13 cellular contexts compared by ENCODE assay signal in the genomic region with DNA sequence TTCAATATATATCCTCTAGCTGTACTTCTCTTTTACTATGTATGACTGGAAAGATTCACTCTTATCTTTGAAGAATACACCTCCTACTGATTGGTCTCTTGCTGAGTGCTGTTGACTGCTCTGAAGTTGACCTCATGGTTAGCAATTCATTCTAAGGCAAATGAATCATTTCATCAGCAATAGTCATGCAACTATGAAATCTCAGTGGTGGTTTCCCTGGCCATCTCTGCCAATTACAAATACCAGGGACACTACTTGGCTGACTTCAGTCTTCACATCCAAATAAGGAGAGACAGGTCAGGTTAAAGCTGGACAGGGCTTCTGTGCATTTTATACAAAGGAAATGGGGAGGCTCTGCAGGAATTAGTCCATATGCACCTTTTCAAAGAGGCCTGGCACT.
DNase-seq lines count a peak whose midpoint lies in the region; ATAC-seq, FAIRE-seq and TF ChIP-seq lines count a peak whose summit lies in the region.
"Had no signal": no experiment of that assay in that cellular context is flagged by ENCODE, and none has a peak within 500 bp of the region (broad histone marks: within the 10 kb centered on the region; RNA-seq: fewer than 3 reads in every experiment).

No MANE protein-coding gene starts in this region.

- H2BK120ac ChIP-seq in neuronal stem cell (ENCODE audit: low read depth, low read length) = no peak overlapping the region

- H2BK5ac ChIP-seq in neuronal stem cell (ENCODE audit: low read length) = no peak overlapping the region

- dilution Hi-C loops in endothelial cell of umbilical vein (cut with MboI; ENCODE audit: extremely low pct_ligation_motif_present, low sequenced_read_pairs) = no loop called here

- no peaks in the 10 kb centered on the region for H3K79me2 ChIP-seq in endothelial cell of umbilical vein (ENCODE audit: control insufficient read depth, insufficient read depth, low read length)

- H3K4me3 ChIP-seq in NT2/D1 (ENCODE audit: insufficient read length, low read depth) (no peak overlapping the region), endothelial cell of umbilical vein (replicated peaks in 1 of 3; ENCODE audit: insufficient read depth in 1 of 3, low read depth in 1 of 3, low read length in 3 of 3) (no peak overlapping the region), neuronal stem cell (ENCODE audit: low read length in 2 of 2) (no peak overlapping the region), body of pancreas (no peak overlapping the region)
- H3K4me3 ChIP-seq: skin epidermis had no signal

- H4K20me1 ChIP-seq in endothelial cell of umbilical vein (replicated peaks; ENCODE audit: control insufficient read depth, extremely low read depth, insufficient read depth, low read length) = no peaks in the 10 kb centered on the region

- H3K9ac ChIP-seq in NT2/D1 (ENCODE audit: insufficient read length, low read depth) (no peak overlapping the region), endothelial cell of umbilical vein (replicated peaks; ENCODE audit: extremely low read depth, insufficient read depth, low read length) (no peak overlapping the region), neuronal stem cell (ENCODE audit: low read depth, low read length, poor library complexity) (no peak overlapping the region)

- no TSS peak for BruUV-seq in endothelial cell of umbilical vein (replicated peaks; lab: Mats Ljungman, UMichigan)

- no peak overlapping the region for H3K4ac ChIP-seq in neuronal stem cell (ENCODE audit: low read length)

- TF ChIP-seq POLR2A in endothelial cell of umbilical vein (IDR thresholded peaks at IDR 0.05; ENCODE audit: low read depth, low read length) = no peak
- TF ChIP-seq POLR2A in body of pancreas (IDR thresholded peaks at IDR 0.05) = no peak

- H3K36me3 ChIP-seq in NT2/D1 (ENCODE audit: insufficient read depth, insufficient read length, low read length) (no peaks in the 10 kb centered on the region), endothelial cell of umbilical vein (ENCODE audit: control insufficient read depth in 2 of 2, extremely low read depth in 1 of 2, insufficient read depth in 2 of 2, low read length in 2 of 2) (no peaks in the 10 kb centered on the region), neuronal stem cell (replicated peaks in 1 of 2; ENCODE audit: control insufficient read depth in 2 of 2, insufficient read depth in 2 of 2, low read length in 2 of 2) (no peaks in the 10 kb centered on the region), body of pancreas (replicated peaks in 1 of 2; ENCODE audit: insufficient read depth in 1 of 2, low read depth in 2 of 2) (no peaks in the 10 kb centered on the region)

- intact Hi-C loops in endothelial cell of umbilical vein (cut with micrococcal nuclease) (no loop called here), body of pancreas (cut with DNase I) (no loop called here)

- H3K9me1 ChIP-seq in endothelial cell of umbilical vein (replicated peaks; ENCODE audit: control insufficient read depth, extremely low read depth, insufficient read depth, low read length) = no peaks in the 10 kb centered on the region

- no peak overlapping the region for H4K91ac ChIP-seq in neuronal stem cell (ENCODE audit: low read depth, low read length, poor library complexity)

- H3K27ac ChIP-seq in endothelial cell of umbilical vein (ENCODE audit: insufficient read depth, low read depth, low read length) (no peak overlapping the region), neuronal stem cell (replicated peaks; ENCODE audit: low read length) (no peak overlapping the region), body of pancreas (no peak overlapping the region)

- no peak overlapping the region for H4K8ac ChIP-seq in neuronal stem cell (ENCODE audit: low read depth, low read length)

- POLR2A ChIA-PET in endothelial cell of umbilical vein (lab: Charles Lee) = no interaction called here

- no peak for FAIRE-seq in endothelial cell of umbilical vein (lab: Jason Lieb, UNC)
- FAIRE-seq: G401.6 had no signal

- H3K27me3 ChIP-seq in NT2/D1 (ENCODE audit: insufficient read depth, insufficient read length) (no peaks in the 10 kb centered on the region), endothelial cell of umbilical vein (ENCODE audit: control insufficient read depth in 2 of 2, insufficient read depth in 2 of 2, low read length in 2 of 2) (no peaks in the 10 kb centered on the region), neuronal stem cell (ENCODE audit: control insufficient read depth in 3 of 3, insufficient read depth in 3 of 3, low read depth in 1 of 3, low read length in 3 of 3) (no peaks in the 10 kb centered on the region), body of pancreas (no peaks in the 10 kb centered on the region)

- no peaks in the 10 kb centered on the region for H3K4me1 ChIP-seq in NT2/D1 (ENCODE audit: insufficient read depth, insufficient read length)
- peaks cover 20% of the 10 kb centered on the region for H3K4me1 ChIP-seq in endothelial cell of umbilical vein (ENCODE audit: control insufficient read depth, extremely low read depth, insufficient read depth, low read length)
- peaks cover 0 to 5% of the 10 kb centered on the region in 2 donors for H3K4me1 ChIP-seq in neuronal stem cell (ENCODE audit: control insufficient read depth in 2 of 2, insufficient read depth in 1 of 2, low read depth in 1 of 2, low read length in 2 of 2)
- H3K4me1 ChIP-seq in body of pancreas = no peaks in the 10 kb centered on the region

- H3K9me3 ChIP-seq in NT2/D1 (ENCODE audit: insufficient read depth, low read length) (peaks cover 6% of the 10 kb centered on the region; the same call in 1 of the 2 replicates), endothelial cell of umbilical vein (replicated peaks; ENCODE audit: control insufficient read depth, insufficient read depth, low read length) (no peaks in the 10 kb centered on the region), neuronal stem cell (replicated peaks in 1 of 2; ENCODE audit: control insufficient read depth in 2 of 2, insufficient read depth in 1 of 2, low read depth in 1 of 2, low read length in 2 of 2) (peaks cover 0 to 3% of the 10 kb centered on the region in 2 donors), body of pancreas (no peaks in the 10 kb centered on the region)

- no peak overlapping the region for H2AFZ ChIP-seq in endothelial cell of umbilical vein (ENCODE audit: low read depth, low read length)
- H2AFZ ChIP-seq in neuronal stem cell (ENCODE audit: low read length) = peak overlapping the region; percentile 59

- CTCF ChIA-PET in endothelial cell of umbilical vein (lab: Charles Lee) = interaction anchor here (1.4 to 3.2 kb wide), 3 partner anchors 37 to 591 kb away, joined by 3 to 11 read pairs (median 6); no protein-coding TSS in a partner anchor

- H3K23ac ChIP-seq in neuronal stem cell (ENCODE audit: low read depth, low read length, poor library complexity) = no peak overlapping the region

- H3K79me1 ChIP-seq in neuronal stem cell (ENCODE audit: low read depth, low read length) = no peaks in the 10 kb centered on the region

- TF ChIP-seq CTCF in endothelial cell of umbilical vein (IDR thresholded peaks at IDR 0.05; ENCODE audit: extremely low read depth in 1 of 2, insufficient read depth in 1 of 2, low read depth in 1 of 2, low read length in 2 of 2) (no peak), body of pancreas (IDR thresholded peaks at IDR 0.05) (no peak)

- H3K4me2 ChIP-seq in endothelial cell of umbilical vein (ENCODE audit: insufficient read depth, low read length) = no peak overlapping the region
- H3K4me2 ChIP-seq in neuronal stem cell (ENCODE audit: insufficient read depth, low read length, poor library complexity, severe bottlenecking) = no peak overlapping the region

- no peak overlapping the region for H2BK15ac ChIP-seq in neuronal stem cell (ENCODE audit: low read length)

- no peak overlapping the region for H2BK12ac ChIP-seq in neuronal stem cell (ENCODE audit: low read length)

- ATAC-seq in body of pancreas = no peak
- ATAC-seq in HG03565 (IDR thresholded peaks at IDR 0.05; ENCODE audit: unreplicated experiment) = no peak
- ATAC-seq: activated CD8-positive, alpha-beta T cell treated with anti-CD3 and anti-CD28 coated beads, Interleukin-2, amount 10 ng/mL, durations not matched to agents 7 days and 5 days; left lobe of liver had no signal

- H2AK5ac ChIP-seq in neuronal stem cell (ENCODE audit: low read depth, low read length) = no peak overlapping the region

- no peak overlapping the region for H3K14ac ChIP-seq in neuronal stem cell (ENCODE audit: low read length)

- H3K18ac ChIP-seq in neuronal stem cell (ENCODE audit: low read length) = no peak overlapping the region

- peak; percentile 95 for DNase-seq in GM04504 (ENCODE audit: low read depth)
- peak; percentile 15 for DNase-seq in NT2/D1 (ENCODE audit: low read depth, low spot score)
- peak; percentile 69 for DNase-seq in endothelial cell of umbilical vein (ENCODE audit: low read depth, low spot score)
- no peak for DNase-seq in neuronal stem cell (ENCODE audit: low spot score)
- DNase-seq in activated effector memory CD4-positive, alpha-beta T cell treated with anti-CD3 and anti-CD28 coated beads, Interleukin-2, amount 50 U/mL, for 16 hours = no peak
- no peak for DNase-seq in body of pancreas
- no peak for DNase-seq in NCI-H1436 treated with DMSO at 0.1 percent for 48 hours (lab: John Stamatoyannopoulos, UW)
- DNase-seq: activated CD8-positive, alpha-beta T cell treated with anti-CD3 and anti-CD28 coated beads, Interleukin-2, amount 10 ng/mL, durations not matched to agents 7 days and 5 days; NCI-H1092 treated with DMSO at 0.1 percent for 48 hours had no signal

TF ChIP-seq in endothelial cell of umbilical vein, 7 proteins besides CTCF, POLR2A, EP300 and RAD21:
- TF ChIP-seq GATA2 (IDR thresholded peaks at IDR 0.05; ENCODE audit: insufficient read depth, insufficient read length, low read depth, low read length) (peak; percentile 42), POLR2AphosphoS5 (IDR thresholded peaks at IDR 0.05; ENCODE audit: insufficient read depth, low read depth, low read length) (no peak), FOS (IDR thresholded peaks at IDR 0.05; ENCODE audit: borderline replicate concordance, insufficient read depth, low read length) (peak; percentile 69)

Comparison
In these comparisons a context has a peak if more than half of its experiments do, and no peak if none do; other contexts are left out.
1. DNase-seq: peak in GM04504 (single experiment), NT2/D1 (single experiment) and endothelial cell of umbilical vein (single experiment); none in neuronal stem cell (single experiment), activated effector memory CD4-positive, alpha-beta T cell treated with anti-CD3 and anti-CD28 coated beads, Interleukin-2, amount 50 U/mL, for 16 hours (single experiment), body of pancreas (0 of 4) and NCI-H1436 treated with DMSO at 0.1 percent for 48 hours (single experiment).